Comparison of ENCODE assay signal across 8 cellular contexts in the genomic region with DNA sequence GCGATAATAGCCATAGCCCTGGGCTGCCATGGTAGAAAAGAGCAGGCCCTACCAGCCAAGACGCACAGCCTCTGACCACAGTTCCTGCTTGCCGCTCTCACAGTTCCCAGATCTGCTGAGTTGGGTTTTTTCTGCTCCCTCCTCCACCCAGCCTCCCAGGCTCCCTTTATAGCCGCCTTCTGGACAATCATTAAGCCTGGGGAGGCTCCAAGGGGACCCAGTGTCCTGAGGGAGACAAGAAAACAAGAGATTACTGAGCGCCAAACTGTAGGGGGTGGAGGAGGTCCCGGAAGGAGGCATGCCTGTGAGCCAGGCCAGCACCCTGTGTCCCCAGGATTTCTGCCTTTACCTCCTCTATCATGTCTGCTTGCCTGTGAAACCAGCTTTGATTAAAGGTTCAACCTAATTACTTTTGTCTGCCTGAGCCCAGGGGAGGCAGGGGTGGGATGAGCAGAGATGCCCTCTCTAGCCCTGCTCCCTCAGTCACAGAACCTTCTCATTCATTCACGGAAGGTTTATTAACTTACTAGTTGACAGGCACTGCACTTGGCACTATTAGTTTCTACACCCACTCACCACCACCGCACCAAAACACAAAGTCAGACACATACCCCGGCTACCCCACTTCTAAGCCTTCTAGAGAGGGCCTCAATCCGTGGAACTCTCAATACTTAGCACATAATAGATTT. TPM values are rescaled to one million over a fixed set of nuclear protein-coding genes. Genes with fewer than 3 reads are reported as not detected.
A peak's percentile ranks its signal among the peaks of the same experiment; 100 is the strongest.
DNase-seq lines count a peak whose midpoint lies in the region; ATAC-seq and TF ChIP-seq lines count a peak whose summit lies in the region.

No MANE protein-coding gene starts in this region.

- H3K36me3 Mint-ChIP-seq in activated CD8-positive, alpha-beta T cell treated with anti-CD3 and anti-CD28 coated beads for 36 hours (ENCODE audit: low read depth): peaks cover 25% of the 10 kb centered on the region
- H3K36me3 Mint-ChIP-seq in progenitor cell of endocrine pancreas (ENCODE audit: insufficient read depth): peaks cover 3% of the 10 kb centered on the region

- H3K4me1 Mint-ChIP-seq in activated CD8-positive, alpha-beta T cell treated with anti-CD3 and anti-CD28 coated beads for 36 hours (ENCODE audit: low read depth): peaks cover 32% of the 10 kb centered on the region
- peaks cover 27% of the 10 kb centered on the region for H3K4me1 Mint-ChIP-seq in progenitor cell of endocrine pancreas (ENCODE audit: low read depth)

- H3K9me3 Mint-ChIP-seq in activated CD8-positive, alpha-beta T cell treated with anti-CD3 and anti-CD28 coated beads for 36 hours: no peaks in the 10 kb centered on the region
- H3K9me3 Mint-ChIP-seq in progenitor cell of endocrine pancreas (ENCODE audit: low read depth): no peaks in the 10 kb centered on the region

- H3K4me3 Mint-ChIP-seq in activated CD8-positive, alpha-beta T cell treated with anti-CD3 and anti-CD28 coated beads for 36 hours: peak overlapping the region; percentile 70
- peak overlapping the region; percentile 75 for H3K4me3 Mint-ChIP-seq in progenitor cell of endocrine pancreas (ENCODE audit: low read depth)

- H3K27me3 Mint-ChIP-seq in activated CD8-positive, alpha-beta T cell treated with anti-CD3 and anti-CD28 coated beads for 36 hours: no peaks in the 10 kb centered on the region
- peaks cover 4% of the 10 kb centered on the region for H3K27me3 Mint-ChIP-seq in progenitor cell of endocrine pancreas

- intact Hi-C loops in activated CD8-positive, alpha-beta T cell treated with anti-CD3 and anti-CD28 coated beads for 36 hours (cut with micrococcal nuclease): no loop called here

- peak overlapping the region; percentile 90 for H3K27ac Mint-ChIP-seq in activated CD8-positive, alpha-beta T cell treated with anti-CD3 and anti-CD28 coated beads for 36 hours
- H3K27ac Mint-ChIP-seq in progenitor cell of endocrine pancreas: peak overlapping the region; percentile 94

- ATAC-seq in HG03432 (IDR thresholded peaks at IDR 0.05; ENCODE audit: unreplicated experiment): peak; percentile 16
- peak; percentile 57 for ATAC-seq in activated CD8-positive, alpha-beta T cell treated with anti-CD3 and anti-CD28 coated beads for 36 hours
- ATAC-seq in HG02840 (IDR thresholded peaks at IDR 0.05; ENCODE audit: low FRiP score, unreplicated experiment): no peak

- TF ChIP-seq CTCF in activated CD8-positive, alpha-beta T cell treated with anti-CD3 and anti-CD28 coated beads for 36 hours (IDR thresholded peaks at IDR 0.05): no peak
- TF ChIP-seq CTCF in foreskin fibroblast (IDR thresholded peaks at IDR 0.05; ENCODE audit: low read depth, low read length): no peak
- TF ChIP-seq CTCF in progenitor cell of endocrine pancreas (IDR thresholded peaks at IDR 0.05; ENCODE audit: unreplicated experiment): no peak

- peak overlapping the region; percentile 82 to 93 for H3K4me3 ChIP-seq in foreskin fibroblast (ENCODE audit: low read depth in 1 of 2, low read length in 2 of 2)

- POLR2A ChIA-PET in activated CD8-positive, alpha-beta T cell treated with anti-CD3 and anti-CD28 coated beads for 36 hours (lab: Charles Lee): interaction anchor here (0.8 to 8.4 kb wide), 10 partner anchors 12 to 72 kb away, joined by 3 to 98 read pairs (median 4); partner anchors contain the start of genes CENATAC, DPAGT1, RPS25 and TRAPPC4

- peak; percentile 6 for DNase-seq in NCI-H2227 (lab: John Stamatoyannopoulos, UW; ENCODE audit: unreplicated experiment)
- no peak for DNase-seq in NCI-H2227 treated with DMSO at 0.1 percent for 48 hours (lab: John Stamatoyannopoulos, UW)
- DNase-seq in activated CD8-positive, alpha-beta T cell treated with anti-CD3 and anti-CD28 coated beads for 36 hours: peak; percentile 85
- DNase-seq in foreskin fibroblast: no peak
- no peak for DNase-seq in progenitor cell of endocrine pancreas (ENCODE audit: low spot score, unreplicated experiment)
- no peak for DNase-seq in dedifferentiated amniotic fluid mesenchymal stem cell (ENCODE audit: extremely low spot score)

- CTCF ChIA-PET in activated CD8-positive, alpha-beta T cell treated with anti-CD3 and anti-CD28 coated beads for 36 hours (lab: Charles Lee): interaction anchor here (1.0 to 2.7 kb wide), 4 partner anchors 10 to 38 kb away, joined by 5 to 20 read pairs (median 13); partner anchors contain the start of genes HYOU1, RPS25 and VPS11

RNA-seq across cellular contexts. Expression of gene SLC37A4, which starts 1.2 kb away (rescaled TPM):
- total RNA-seq in activated CD8-positive, alpha-beta T cell treated with anti-CD3 and anti-CD28 coated beads for 36 hours: 10 to 100 TPM; 32.4 to 35.2 TPM
- 52.7 and 53.4 TPM in 2 replicates for total RNA-seq in progenitor cell of endocrine pancreas

RNA-seq across cellular contexts. Expression of gene TRAPPC4, which starts 10.9 kb away (rescaled TPM):
- total RNA-seq in activated CD8-positive, alpha-beta T cell treated with anti-CD3 and anti-CD28 coated beads for 36 hours: 10 to 100 TPM; 69.5 to 71.4 TPM
- 60.3 and 60.7 TPM in 2 replicates for total RNA-seq in progenitor cell of endocrine pancreas

RNA-seq across cellular contexts. Expression of gene RPS25, which starts 11.3 kb away (rescaled TPM):
- 1,000 to 10,000 TPM; 1,901 to 1,911 TPM for total RNA-seq in activated CD8-positive, alpha-beta T cell treated with anti-CD3 and anti-CD28 coated beads for 36 hours
- 1,089 and 1,112 TPM in 2 replicates for total RNA-seq in progenitor cell of endocrine pancreas

RNA-seq across cellular contexts. Expression of gene HYOU1, which starts 27.5 kb away (rescaled TPM):
- total RNA-seq in activated CD8-positive, alpha-beta T cell treated with anti-CD3 and anti-CD28 coated beads for 36 hours: 100 to 1,000 TPM in 1 of 2 experiments, 10 to 100 TPM in 1; 92.4 to 101 TPM
- total RNA-seq in progenitor cell of endocrine pancreas: 196 and 199 TPM in 2 replicates

RNA-seq across cellular contexts. Expression of gene CENATAC, which starts 31.5 kb away (rescaled TPM):
- 10 to 100 TPM; 22.0 to 24.1 TPM for total RNA-seq in activated CD8-positive, alpha-beta T cell treated with anti-CD3 and anti-CD28 coated beads for 36 hours
- 56.5 and 66.6 TPM in 2 replicates for total RNA-seq in progenitor cell of endocrine pancreas

Comparison
In these comparisons a context has a peak if more than half of its experiments do, and no peak if none do; other contexts are left out.
1. DNase-seq: peak in NCI-H2227 (single experiment) and activated CD8-positive, alpha-beta T cell treated with anti-CD3 and anti-CD28 coated beads for 36 hours (single experiment); none in NCI-H2227 treated with DMSO at 0.1 percent for 48 hours (single experiment), foreskin fibroblast (0 of 2), progenitor cell of endocrine pancreas (single experiment) and dedifferentiated amniotic fluid mesenchymal stem cell (single experiment).